10 cellular contexts compared by ENCODE assay signal in genomic region chr13:99970761-99971575, GRCh38. TPM values are rescaled to one million over a fixed set of nuclear protein-coding genes. Genes with fewer than 3 reads are reported as not detected.
DNase-seq lines count a peak whose midpoint lies in the region; ATAC-seq and TF ChIP-seq lines count a peak whose summit lies in the region.
"Had no signal": no experiment of that assay in that cellular context is flagged by ENCODE, and none has a peak within 500 bp of the region (broad histone marks: within the 10 kb centered on the region; RNA-seq: fewer than 3 reads in every experiment).

No MANE protein-coding gene starts in this region.

- H3K36me3 Mint-ChIP-seq in T-helper 1 cell treated with Interleukin-12 subunit alpha and Interleukin-12 subunit beta and Interleukin-4 antibody, amounts not matched to agents 30 μg/mL and 1 μg/mL, for 36 hours (ENCODE audit: low read depth): peaks cover 13% of the 10 kb centered on the region
- H3K36me3 Mint-ChIP-seq in glutamatergic neuron (ENCODE audit: unreplicated experiment): no peaks in the 10 kb centered on the region

- no peak overlapping the region for H3K27ac Mint-ChIP-seq in T-helper 1 cell treated with Interleukin-12 subunit alpha and Interleukin-12 subunit beta and Interleukin-4 antibody, amounts not matched to agents 30 μg/mL and 1 μg/mL, for 36 hours
- H3K27ac Mint-ChIP-seq in glutamatergic neuron (ENCODE audit: unreplicated experiment): no peak overlapping the region

- peak overlapping the region; percentile 31 for H3K4me3 Mint-ChIP-seq in T-helper 1 cell treated with Interleukin-12 subunit alpha and Interleukin-12 subunit beta and Interleukin-4 antibody, amounts not matched to agents 30 μg/mL and 1 μg/mL, for 36 hours
- H3K4me3 Mint-ChIP-seq in glutamatergic neuron (ENCODE audit: unreplicated experiment): peak overlapping the region; percentile 76

- intact Hi-C loops in stomach (cut with DNase I; ENCODE audit: low total_unique reads): no loop called here

- peaks cover 15% of the 10 kb centered on the region for H3K4me1 Mint-ChIP-seq in T-helper 1 cell treated with Interleukin-12 subunit alpha and Interleukin-12 subunit beta and Interleukin-4 antibody, amounts not matched to agents 30 μg/mL and 1 μg/mL, for 36 hours (ENCODE audit: low read depth)
- H3K4me1 Mint-ChIP-seq in glutamatergic neuron (ENCODE audit: low read depth, unreplicated experiment): peaks cover 4% of the 10 kb centered on the region

- no peaks in the 10 kb centered on the region for H3K4me1 ChIP-seq in RWPE2 (ENCODE audit: insufficient read depth, poor library complexity, severe bottlenecking)
- H3K4me1 ChIP-seq in stomach: peaks cover 37 to 44% (median 38%) of the 10 kb centered on the region in 4 donors

- TF ChIP-seq EP300 in stomach (IDR thresholded peaks at IDR 0.05): no peak

- DNase-seq in T-helper 1 cell (no peak), RWPE2 (ENCODE audit: low spot score) (peak; percentile 39), glutamatergic neuron (no peak), stomach (no peak), GM03348 (ENCODE audit: low spot score) (no peak), GM10266 (ENCODE audit: extremely low spot score) (no peak)
- DNase-seq: CD4-positive, CD25-positive, alpha-beta regulatory T cell had no signal

- H3K27me3 ChIP-seq in RWPE2 (ENCODE audit: insufficient read depth, poor library complexity, severe bottlenecking) (peaks cover 91% of the 10 kb centered on the region), stomach (peaks cover 69 to 100% (median 98%) of the 10 kb centered on the region in 3 donors)

- H3K27me3 Mint-ChIP-seq in T-helper 1 cell treated with Interleukin-12 subunit alpha and Interleukin-12 subunit beta and Interleukin-4 antibody, amounts not matched to agents 30 μg/mL and 1 μg/mL, for 36 hours (ENCODE audit: low read depth): peaks cover 80% of the 10 kb centered on the region
- H3K27me3 Mint-ChIP-seq in glutamatergic neuron (ENCODE audit: unreplicated experiment): peaks cover 40% of the 10 kb centered on the region

- no peak for TF ChIP-seq POLR2A in stomach (IDR thresholded peaks at IDR 0.05)

- no peak for ATAC-seq in RWPE2 (ENCODE audit: low read depth)
- ATAC-seq in HG02798 (IDR thresholded peaks at IDR 0.05; ENCODE audit: poor library complexity, unreplicated experiment): no peak

- H3K36me3 ChIP-seq in RWPE2 (ENCODE audit: low read depth) (no peaks in the 10 kb centered on the region), stomach (no peaks in the 10 kb centered on the region)

- peak overlapping the region; percentile 22 for H3K4me3 ChIP-seq in RWPE2 (ENCODE audit: severe bottlenecking)
- H3K4me3 ChIP-seq in stomach: peak overlapping the region; percentile 28 to 51 (median 36)

- 0 to 3% (median 1%) methylated on average over 8 to 98 of the region's 100 CpGs for WGBS in stomach, 5 donors

- H3K27ac ChIP-seq in RWPE2 (ENCODE audit: poor library complexity, severe bottlenecking) (no peak overlapping the region), stomach (no peak overlapping the region)

- no peak for TF ChIP-seq CTCF in RWPE2 (IDR thresholded peaks at IDR 0.05; ENCODE audit: poor library complexity, severe bottlenecking)
- TF ChIP-seq CTCF in glutamatergic neuron (IDR thresholded peaks at IDR 0.05; ENCODE audit: partially characterized antibody, unreplicated experiment): no peak
- TF ChIP-seq CTCF in stomach (IDR thresholded peaks at IDR 0.05): no peak
- TF ChIP-seq CTCF in GM10266 (IDR thresholded peaks at IDR 0.05; ENCODE audit: control insufficient read depth, insufficient read depth, low read depth, missing control alignments): no peak

- peaks cover 9% of the 10 kb centered on the region for H3K9me3 Mint-ChIP-seq in T-helper 1 cell treated with Interleukin-12 subunit alpha and Interleukin-12 subunit beta and Interleukin-4 antibody, amounts not matched to agents 30 μg/mL and 1 μg/mL, for 36 hours
- peaks cover 24% of the 10 kb centered on the region for H3K9me3 Mint-ChIP-seq in glutamatergic neuron (ENCODE audit: unreplicated experiment)

- H3K9me3 ChIP-seq in RWPE2 (ENCODE audit: severe bottlenecking): no peaks in the 10 kb centered on the region
- peaks cover 0 to 51% (median 9%) of the 10 kb centered on the region in 4 donors for H3K9me3 ChIP-seq in stomach

RNA-seq across cellular contexts. Expression of gene ZIC5, which starts 0.6 kb away (rescaled TPM):
- total RNA-seq in glutamatergic neuron (ENCODE audit: unreplicated experiment) (0.47 TPM), stomach (not detected)
- polyA plus RNA-seq in stomach: not detected
- total RNA-seq: CD4-positive, CD25-positive, alpha-beta regulatory T cell; fibroblast of villous mesenchyme had no signal
- polyA plus RNA-seq: CD4-positive, CD25-positive, alpha-beta regulatory T cell had no signal

RNA-seq across cellular contexts. Expression of gene ZIC2, which starts 10.6 kb away (rescaled TPM):
- 21.9 TPM for total RNA-seq in glutamatergic neuron (ENCODE audit: unreplicated experiment)
- not detected for total RNA-seq in stomach
- polyA plus RNA-seq in stomach: not detected
- total RNA-seq: CD4-positive, CD25-positive, alpha-beta regulatory T cell; fibroblast of villous mesenchyme had no signal
- polyA plus RNA-seq: CD4-positive, CD25-positive, alpha-beta regulatory T cell had no signal

Comparison
In these comparisons a context has a peak if more than half of its experiments do, and no peak if none do; other contexts are left out.
1. RNA of gene ZIC2, which starts 10.6 kb away (total RNA-seq): 21.9 TPM in glutamatergic neuron (single experiment); not detected in stomach; every median in the first group is over 10 times any median in the second.